Comparison of ENCODE assay signal across 8 cellular contexts in the genomic region with DNA sequence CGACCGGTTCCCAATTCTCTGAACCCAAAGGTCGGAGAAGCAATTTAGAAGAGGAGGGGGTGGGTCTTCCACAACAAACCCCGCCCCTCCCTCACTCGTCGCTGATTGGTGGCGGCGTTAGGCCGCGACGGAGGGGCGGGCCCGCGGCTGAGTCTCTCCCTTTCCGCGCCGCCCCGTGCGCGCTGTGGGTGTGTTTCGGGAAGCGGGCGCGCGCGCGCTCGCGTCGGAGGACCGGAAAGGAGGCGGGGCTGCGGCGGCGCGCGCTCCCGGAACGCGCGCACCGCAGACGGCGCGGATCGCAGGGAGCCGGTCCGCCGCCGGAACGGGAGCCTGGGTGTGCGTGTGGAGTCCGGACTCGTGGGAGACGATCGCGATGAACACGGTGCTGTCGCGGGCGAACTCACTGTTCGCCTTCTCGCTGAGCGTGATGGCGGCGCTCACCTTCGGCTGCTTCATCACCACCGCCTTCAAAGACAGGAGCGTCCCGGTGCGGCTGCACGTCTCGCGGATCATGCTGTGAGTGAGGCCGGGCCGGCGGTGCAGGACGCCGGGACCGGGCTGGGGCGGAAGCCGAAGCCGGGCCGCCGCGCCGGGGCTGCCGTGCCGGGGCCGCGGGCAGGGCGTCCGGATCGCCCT. TPM values are rescaled to one million over a fixed set of nuclear protein-coding genes. Genes with fewer than 3 reads are reported as not detected.
A peak's percentile ranks its signal among the peaks of the same experiment; 100 is the strongest.
DNase-seq lines count a peak whose midpoint lies in the region; ATAC-seq and TF ChIP-seq lines count a peak whose summit lies in the region.

Gene SPCS3, plus strand, starts transcription at position 263 of the 636 bp plus-strand sequence. Its CDS starts 111 bp downstream, at position 374.

- peak; percentile 86 for ATAC-seq in HG02870 (IDR thresholded peaks at IDR 0.05; ENCODE audit: unreplicated experiment)
- peak; percentile 97 to 100 (median 99) for ATAC-seq in heart right ventricle
- peak; percentile 99 for ATAC-seq in upper lobe of right lung

- no peaks in the 10 kb centered on the region for H3K27me3 ChIP-seq in heart right ventricle
- H3K27me3 ChIP-seq in upper lobe of right lung: no peaks in the 10 kb centered on the region

- in situ Hi-C loops in GM13976 (cut with MboI; ENCODE audit: low sequenced_read_pairs, unreplicated experiment): no loop called here

- H3K9me3 ChIP-seq in heart right ventricle: no peaks in the 10 kb centered on the region
- H3K9me3 ChIP-seq in upper lobe of right lung: no peaks in the 10 kb centered on the region

- 0% methylated on average over 90 to 94 of the region's 94 CpGs for whole genome bisulfite sequencing in heart right ventricle, 2 donors

- H3K36me3 ChIP-seq in heart right ventricle (peaks cover 0 to 8% (median 0%) of the 10 kb centered on the region in 9 donors), upper lobe of right lung (no peaks in the 10 kb centered on the region)

- peak within 1 kb of the TSS; percentile 88 to 99 (median 97) for H3K27ac ChIP-seq in heart right ventricle
- peak within 1 kb of the TSS; percentile 95 for H3K27ac ChIP-seq in upper lobe of right lung

- intact Hi-C loops in T-helper 1 cell treated with Interleukin-12 subunit alpha and Interleukin-12 subunit beta and Interleukin-4 antibody, amounts not matched to agents 30 ng/mL and 1 ng/mL, for 36 hours (cut with micrococcal nuclease): loop anchor here (1.0 to 10.0 kb wide), 8 partner anchors 125 to 1965 kb away; partner anchors contain the start of genes AGA, NEIL3 and SPATA4
- intact Hi-C loops in heart right ventricle (cut with DNase I) (loop anchor here in 4 of 10 donors (5.0 to 10.0 kb wide), 4 partner anchors 123 to 133 kb away; partner anchors contain the start of gene SPATA4 (in 2 of the 4)), posterior vena cava (cut with DNase I) (no loop called here), upper lobe of right lung (cut with DNase I) (no loop called here)

- peaks cover 0 to 53% (median 42%) of the 10 kb centered on the region in 9 donors for H3K4me1 ChIP-seq in heart right ventricle
- H3K4me1 ChIP-seq in upper lobe of right lung: peaks cover 32% of the 10 kb centered on the region

- TF ChIP-seq CTCF in GM13976 (IDR thresholded peaks at IDR 0.05; ENCODE audit: borderline replicate concordance, control extremely low read depth, extremely low read depth, insufficient read depth, missing control alignments) (no peak), heart right ventricle (IDR thresholded peaks at IDR 0.05) (no peak), upper lobe of right lung (IDR thresholded peaks at IDR 0.05) (no peak)

- DNase-seq in GM13976 (ENCODE audit: low spot score): peak; percentile 95
- DNase-seq in NCI-H146 treated with DMSO at 0.1 percent for 48 hours (lab: John Stamatoyannopoulos, UW; ENCODE audit: unreplicated experiment): peak; percentile 64
- peak; percentile 87 for DNase-seq in amniotic epithelial cell (ENCODE audit: low read depth)
- DNase-seq in heart right ventricle: peak; percentile 95 to 96
- DNase-seq in posterior vena cava (ENCODE audit: low spot score): peak; percentile 99
- peak; percentile 99 for DNase-seq in upper lobe of right lung

- H3K4me3 ChIP-seq in heart right ventricle (peak within 1 kb of the TSS; percentile 40 to 87 (median 78)), upper lobe of right lung (peak within 1 kb of the TSS; percentile 74)

RNA-seq across cellular contexts. Expression of gene SPCS3, which starts in this region (rescaled TPM):
- 239 and 252 TPM in 2 replicates for total RNA-seq in T-helper 1 cell treated with Interleukin-12 subunit alpha and Interleukin-12 subunit beta and Interleukin-4 antibody, amounts not matched to agents 30 ng/mL and 1 ng/mL, for 36 hours
- total RNA-seq in heart right ventricle (100 to 1,000 TPM in 2 of 10 donors, 10 to 100 TPM in 8; 74.1 to 122 (median 90.9) TPM), posterior vena cava (100 to 1,000 TPM; 127 to 184 TPM), upper lobe of right lung (151 TPM)
- polyA plus RNA-seq in heart right ventricle: 10 to 100 TPM; 21.7 to 99.5 TPM

Comparison
In these comparisons a context has a peak if more than half of its experiments do, and no peak if none do; other contexts are left out.
1. Peak in every context shown above with its lines: DNase-seq, ATAC-seq, H3K4me3 ChIP-seq and H3K27ac ChIP-seq.